In the genomic region with DNA sequence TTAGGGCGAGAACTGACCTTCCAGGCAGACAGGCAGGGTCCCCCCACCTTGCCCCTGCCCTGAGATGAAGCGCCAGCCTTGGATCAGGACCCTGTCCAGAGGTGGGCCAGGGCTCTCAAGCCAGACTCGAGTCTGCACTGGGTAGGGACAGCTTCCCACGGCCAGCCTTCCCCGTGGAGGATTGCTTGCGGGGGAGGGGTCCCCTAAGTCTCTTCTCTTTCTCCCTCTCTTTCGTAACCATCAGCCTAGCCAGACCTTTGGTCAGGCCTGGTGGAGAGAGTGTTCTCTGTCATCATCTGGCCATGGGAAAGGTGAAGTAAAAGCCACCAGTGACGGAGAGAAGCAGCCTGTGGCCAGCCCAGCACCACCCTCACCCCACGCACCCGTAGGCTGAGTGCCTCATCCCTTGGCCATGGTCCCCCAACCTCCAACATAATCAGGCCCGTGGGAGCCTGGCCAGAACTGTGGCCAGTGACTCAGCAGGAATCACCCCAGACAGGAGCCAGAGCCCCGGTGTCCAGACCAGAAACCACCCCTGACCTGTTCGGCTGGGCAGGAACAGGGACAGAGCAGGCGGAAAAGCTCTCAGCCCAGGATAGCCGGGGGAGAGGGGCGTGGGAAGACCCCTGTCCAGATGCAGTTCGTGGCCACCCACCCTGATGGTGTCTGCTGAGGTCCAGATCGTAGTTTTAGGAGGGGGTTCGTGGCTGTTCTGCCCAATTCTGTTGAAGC, we compare ENCODE assay signal across 10 cellular contexts. TPM values are rescaled to one million over a fixed set of nuclear protein-coding genes. Genes with fewer than 3 reads are reported as not detected.
DNase-seq lines count a peak whose midpoint lies in the region; ATAC-seq and TF ChIP-seq lines count a peak whose summit lies in the region.
"Had no signal": no experiment of that assay in that cellular context is flagged by ENCODE, and none has a peak within 500 bp of the region (broad histone marks: within the 10 kb centered on the region; RNA-seq: fewer than 3 reads in every experiment).

No MANE protein-coding gene starts in this region.

- H3K27ac Mint-ChIP-seq in WTC11 = no peak overlapping the region; the same call in 1 of the 2 replicates

- peaks cover 3% of the 10 kb centered on the region for H3K4me1 Mint-ChIP-seq in WTC11

- POLR2A ChIA-PET in WTC11 (lab: Charles Lee) = interaction anchor here (0.6 kb wide), 1 partner anchor 42 kb away, joined by 4 read pairs; no protein-coding TSS in a partner anchor

- peak; percentile 76 for DNase-seq in H4 (ENCODE audit: low spot score)
- no peak for DNase-seq in WTC11 (ENCODE audit: low spot score)
- peak; percentile 88 for DNase-seq in left cardiac atrium
- no peak for DNase-seq in SIG-M5 treated with dmso at 0.1 percent for 504 hours (lab: John Stamatoyannopoulos, UW; ENCODE audit: unreplicated experiment)
- DNase-seq in activated effector memory CD4-positive, alpha-beta T cell treated with Interleukin-2 at 50 U/mL for 16 hours = no peak
- no peak for DNase-seq in superior temporal gyrus (ENCODE audit: extremely low spot score)
- DNase-seq: activated T-cell treated with anti-CD3 and anti-CD28 coated beads for 4 hours, NCI-H1930 had no signal

- CTCF ChIA-PET in WTC11 (lab: Charles Lee) = interaction anchor here (1.2 kb wide), 1 partner anchor 42 kb away, joined by 3 read pairs; no protein-coding TSS in a partner anchor

- ATAC-seq in WTC11 (0 out of 2 replicates have a peak, but pooled peaks have one; percentile 18), left cardiac atrium (peak; percentile 49 to 52), GM21619 (IDR thresholded peaks at IDR 0.05; ENCODE audit: unreplicated experiment) (no peak)

- H3K4me2 ChIP-seq in skeletal muscle satellite cell (ENCODE audit: low read length) = peak overlapping the region; percentile 71

- H3K9me3 ChIP-seq in skeletal muscle satellite cell (replicated peaks; ENCODE audit: low read length) = peaks cover 8% of the 10 kb centered on the region

- H3K36me3 Mint-ChIP-seq in WTC11 = no peaks in the 10 kb centered on the region

- H3K9me3 Mint-ChIP-seq in WTC11 = no peaks in the 10 kb centered on the region

- no peak for TF ChIP-seq CTCF in WTC11 (IDR thresholded peaks at IDR 0.05)

- intact Hi-C loops in left cardiac atrium (cut with DNase I) = no loop called here

- H3K36me3 ChIP-seq in skeletal muscle satellite cell (ENCODE audit: insufficient read depth, low read length) = no peaks in the 10 kb centered on the region

- H3K27me3 Mint-ChIP-seq in WTC11 (ENCODE audit: low read depth) = no peaks in the 10 kb centered on the region; the same call in 1 of the 2 replicates

- H3K27me3 ChIP-seq in skeletal muscle satellite cell (ENCODE audit: control insufficient read depth, insufficient read depth, low read length) = no peaks in the 10 kb centered on the region

- peak overlapping the region; percentile 34 for H3K4me3 ChIP-seq in skeletal muscle satellite cell (ENCODE audit: low read length)

- H3K9ac ChIP-seq in skeletal muscle satellite cell (ENCODE audit: low read depth, low read length) = peak overlapping the region; percentile 64

- peaks cover 52% of the 10 kb centered on the region for H3K4me1 ChIP-seq in skeletal muscle satellite cell (ENCODE audit: control insufficient read depth, insufficient read depth, low read length)

- H3K4me3 Mint-ChIP-seq in WTC11 = no peak overlapping the region

TF ChIP-seq in WTC11, 78 proteins besides CTCF, POLR2A, EP300 and RAD21:
- TF ChIP-seq PRRX2 (CRISPR knock-in tag; IDR thresholded peaks at IDR 0.05) (no peak), RELA (CRISPR knock-in tag; IDR thresholded peaks at IDR 0.05; ENCODE audit: borderline replicate concordance) (no peak), CREM (CRISPR knock-in tag; IDR thresholded peaks at IDR 0.05) (no peak), ZBTB21 (CRISPR knock-in tag; IDR thresholded peaks at IDR 0.05; ENCODE audit: borderline replicate concordance) (no peak), NR3C1 (CRISPR knock-in tag; conservative IDR thresholded peaks at IDR 0.05; ENCODE audit: low read depth) (no peak), TCF7 (CRISPR knock-in tag; IDR thresholded peaks at IDR 0.05; ENCODE audit: low read depth) (no peak), GABPB1 (CRISPR knock-in tag; IDR thresholded peaks at IDR 0.05) (peak; percentile 75)
- TF ChIP-seq, protein P1, sequence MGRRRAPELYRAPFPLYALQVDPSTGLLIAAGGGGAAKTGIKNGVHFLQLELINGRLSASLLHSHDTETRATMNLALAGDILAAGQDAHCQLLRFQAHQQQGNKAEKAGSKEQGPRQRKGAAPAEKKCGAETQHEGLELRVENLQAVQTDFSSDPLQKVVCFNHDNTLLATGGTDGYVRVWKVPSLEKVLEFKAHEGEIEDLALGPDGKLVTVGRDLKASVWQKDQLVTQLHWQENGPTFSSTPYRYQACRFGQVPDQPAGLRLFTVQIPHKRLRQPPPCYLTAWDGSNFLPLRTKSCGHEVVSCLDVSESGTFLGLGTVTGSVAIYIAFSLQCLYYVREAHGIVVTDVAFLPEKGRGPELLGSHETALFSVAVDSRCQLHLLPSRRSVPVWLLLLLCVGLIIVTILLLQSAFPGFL (CRISPR knock-in tag; IDR thresholded peaks at IDR 0.05; ENCODE audit: borderline replicate concordance) = no peak

RNA-seq across cellular contexts. Expression of a gene that starts 47.1 kb away (rescaled TPM):
- total RNA-seq in H4 (2014; rRNA removed; shearing (Covaris generic)) = 5.5 and 10.5 TPM in 2 replicates
- 7.0 to 8.7 TPM (median 7.9 TPM) in 3 replicates for total RNA-seq in WTC11 (2021)
- 1 to 10 TPM; 2.7 to 8.5 TPM for total RNA-seq in left cardiac atrium
- under 0.01 TPM in 1 of 2 replicates, not detected in the other for total RNA-seq in skeletal muscle satellite cell (2012; rRNA removed)

Comparison
In these comparisons a context has a peak if more than half of its experiments do, and no peak if none do; other contexts are left out.
1. DNase-seq: peak in H4 (single experiment) and left cardiac atrium (single experiment); none in WTC11 (single experiment), SIG-M5 treated with dmso at 0.1 percent for 504 hours (single experiment), activated effector memory CD4-positive, alpha-beta T cell treated with Interleukin-2 at 50 U/mL for 16 hours (single experiment) and superior temporal gyrus (single experiment).